19 cellular contexts compared by ENCODE assay signal in the genomic region with DNA sequence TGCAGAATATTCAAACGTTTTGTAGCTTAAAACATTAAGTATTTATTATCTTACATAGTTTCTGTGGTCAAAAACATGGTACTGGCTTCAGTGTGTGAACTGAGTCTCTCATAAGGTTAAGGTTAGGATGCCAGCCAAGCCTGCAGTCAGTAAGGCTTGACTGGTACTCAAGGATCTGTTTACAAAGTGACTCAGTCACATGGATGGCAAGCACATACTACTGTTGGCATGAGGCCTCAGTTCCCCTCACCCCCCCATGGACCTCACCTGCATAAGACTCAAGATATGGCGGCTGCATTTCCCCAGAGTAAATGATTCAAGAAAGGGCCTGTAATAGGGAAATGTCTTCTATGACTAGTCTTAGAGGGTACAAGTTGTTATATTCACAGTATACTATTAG.
"Had no signal": no experiment of that assay in that cellular context is flagged by ENCODE, and none has a peak within 500 bp of the region (broad histone marks: within the 10 kb centered on the region; RNA-seq: fewer than 3 reads in every experiment).

No MANE protein-coding gene starts in this region.

- H3K9me3 Mint-ChIP-seq: nephron had no signal

- H3K27ac ChIP-seq: ascending aorta, gastroesophageal sphincter, heart right ventricle, spleen, uterus had no signal

- H3K36me3 Mint-ChIP-seq: stimulated activated naive B cell treated with anti-CD40 and anti-IgM and Interleukin-4, amounts not matched to agents 10 μg/mL and 1 μg/mL and 100 μg/mL, for 72 hours; T-cell had no signal

- H3K4me1 Mint-ChIP-seq: activated CD4-positive, alpha-beta T cell treated with anti-CD3 and anti-CD28 coated beads, Interleukin-2, amount 10 ng/mL, durations not matched to agents 24 days and 14 days; nephron; stimulated activated naive B cell treated with anti-CD40 and anti-IgM and Interleukin-4, amounts not matched to agents 10 μg/mL and 1 μg/mL and 100 μg/mL, for 72 hours; T-cell had no signal

- H3K9me3 ChIP-seq: ascending aorta, gastroesophageal sphincter, heart right ventricle, uterus had no signal

- H3K4me1 ChIP-seq: ascending aorta, gastroesophageal sphincter, heart right ventricle, spleen, uterus had no signal

- DNase-seq: activated CD4-positive, alpha-beta T cell treated with anti-CD3 and anti-CD28 coated beads, Interleukin-2, amount 10 ng/mL, durations not matched to agents 24 days and 14 days; activated CD4-positive, CD25-positive, alpha-beta regulatory T cell; activated CD8-positive, alpha-beta T cell treated with anti-CD3 and anti-CD28 coated beads, Interleukin-2, amount 10 ng/mL, durations not matched to agents 7 days and 5 days; activated effector memory CD4-positive, alpha-beta T cell treated with Interleukin-2 at 50 U/mL for 16 hours; activated naive CD4-positive, alpha-beta T cell treated with anti-CD3 and anti-CD28 coated beads, Interleukin-2, amount 50 U/mL, for 16 hours; activated T-cell treated with anti-CD3 and anti-CD28 coated beads, Interleukin-2, amount 50 U/mL, for 4 hours; effector CD4-positive, alpha-beta T cell; heart right ventricle; kidney glomerular epithelial cell; nucleus accumbens; posterior cingulate gyrus; spleen; stimulated activated naive B cell treated with anti-CD40 and anti-IgM and Interleukin-4, amounts not matched to agents 10 μg/mL and 1 μg/mL and 100 μg/mL, for 72 hours; T-cell; uterus had no signal

- H3K27ac Mint-ChIP-seq: activated CD4-positive, alpha-beta T cell treated with anti-CD3 and anti-CD28 coated beads, Interleukin-2, amount 10 ng/mL, durations not matched to agents 24 days and 14 days; activated CD8-positive, alpha-beta T cell treated with anti-CD3 and anti-CD28 coated beads, Interleukin-2, amount 10 ng/mL, durations not matched to agents 7 days and 5 days; nephron; stimulated activated naive B cell treated with anti-CD40 and anti-IgM and Interleukin-4, amounts not matched to agents 10 μg/mL and 1 μg/mL and 100 μg/mL, for 72 hours; T-cell had no signal

- H3K27me3 Mint-ChIP-seq: activated CD4-positive, alpha-beta T cell treated with anti-CD3 and anti-CD28 coated beads, Interleukin-2, amount 10 ng/mL, durations not matched to agents 24 days and 14 days; stimulated activated naive B cell treated with anti-CD40 and anti-IgM and Interleukin-4, amounts not matched to agents 10 μg/mL and 1 μg/mL and 100 μg/mL, for 72 hours; T-cell had no signal

- H3K36me3 ChIP-seq: ascending aorta, gastroesophageal sphincter, heart right ventricle, spleen, uterus had no signal

- H3K4me3 ChIP-seq: ascending aorta, gastroesophageal sphincter, heart right ventricle, spleen, uterus had no signal

- ATAC-seq: activated CD8-positive, alpha-beta T cell treated with anti-CD3 and anti-CD28 coated beads, Interleukin-2, amount 10 ng/mL, durations not matched to agents 7 days and 5 days; activated T-cell treated with anti-CD3 and anti-CD28 coated beads, Interleukin-2, amount 50 U/mL, for 4 hours; esophagus mucosa; gastroesophageal sphincter; heart right ventricle; stimulated activated naive B cell treated with anti-CD40 and anti-IgM and Interleukin-4, amounts not matched to agents 10 μg/mL and 1 μg/mL and 100 μg/mL, for 72 hours; T-cell had no signal

- H3K27me3 ChIP-seq: ascending aorta, gastroesophageal sphincter, heart right ventricle, spleen, uterus had no signal

- H3K4me3 Mint-ChIP-seq: activated CD4-positive, alpha-beta T cell treated with anti-CD3 and anti-CD28 coated beads, Interleukin-2, amount 10 ng/mL, durations not matched to agents 24 days and 14 days; activated CD8-positive, alpha-beta T cell treated with anti-CD3 and anti-CD28 coated beads, Interleukin-2, amount 10 ng/mL, durations not matched to agents 7 days and 5 days; activated T-cell treated with anti-CD3 and anti-CD28 coated beads, Interleukin-2, amount 50 U/mL, for 4 hours; nephron; stimulated activated naive B cell treated with anti-CD40 and anti-IgM and Interleukin-4, amounts not matched to agents 10 μg/mL and 1 μg/mL and 100 μg/mL, for 72 hours; T-cell had no signal
